Comparison of ENCODE assay signal across 15 cellular contexts in genomic region chr6:168527451-168528210, GRCh38.
A peak's percentile ranks its signal among the peaks of the same experiment; 100 is the strongest.
DNase-seq lines count a peak whose midpoint lies in the region; ATAC-seq and TF ChIP-seq lines count a peak whose summit lies in the region.
"Had no signal": no experiment of that assay in that cellular context is flagged by ENCODE, and none has a peak within 500 bp of the region (broad histone marks: within the 10 kb centered on the region; RNA-seq: fewer than 3 reads in every experiment).

No MANE protein-coding gene starts in this region.

- H3K4me1 ChIP-seq in prostate gland (replicated peaks) = peaks cover 6% of the 10 kb centered on the region
- H3K4me1 ChIP-seq: SJSA1 had no signal

- TF ChIP-seq CTCF in prostate gland (IDR thresholded peaks at IDR 0.05) = no peak

- H3K36me3 ChIP-seq in prostate gland = no peaks in the 10 kb centered on the region
- H3K36me3 ChIP-seq: SJSA1 had no signal

- no peak overlapping the region for H3K4me3 ChIP-seq in prostate gland
- H3K4me3 ChIP-seq: dorsolateral prefrontal cortex, SJSA1 had no signal

- no peaks in the 10 kb centered on the region for H3K9me3 ChIP-seq in prostate gland

- ATAC-seq in Right ventricle myocardium inferior (no peak), left ventricle myocardium superior (no peak), HG03520 (IDR thresholded peaks at IDR 0.05; ENCODE audit: unreplicated experiment) (no peak), GM19023 (IDR thresholded peaks at IDR 0.05; ENCODE audit: unreplicated experiment) (no peak)
- ATAC-seq: activated CD4-positive, CD25-positive, alpha-beta regulatory T cell treated with anti-CD3 and anti-CD28 coated beads, Interleukin-2, amount 50 U/mL, for 24 hours had no signal

- DNase-seq in Right ventricle myocardium inferior (ENCODE audit: missing footprints) = peak; percentile 56
- no peak for DNase-seq in left ventricle myocardium superior
- peak; percentile 40 for DNase-seq in fibroblast of the conjunctiva (ENCODE audit: low read depth)
- no peak for DNase-seq in prostate gland (ENCODE audit: low spot score)
- DNase-seq in GF-D8 (lab: John Stamatoyannopoulos, UW) = no peak
- DNase-seq in SKM-1 treated with dmso at 0.1 percent for 144 hours (lab: John Stamatoyannopoulos, UW; ENCODE audit: unreplicated experiment) = no peak
- DNase-seq: 8988T, amniotic stem cell, C1 segment of cervical spinal cord, dorsolateral prefrontal cortex, NCI-H187 had no signal

- WGBS in prostate gland = 81% methylated on average over 25 of the region's 25 CpGs

- no peaks in the 10 kb centered on the region for H3K27me3 ChIP-seq in prostate gland (replicated peaks; ENCODE audit: insufficient read depth)
- H3K27me3 ChIP-seq: SJSA1 had no signal

- intact Hi-C loops in Right ventricle myocardium inferior (cut with DNase I) = no loop called here
- intact Hi-C loops in left ventricle myocardium superior (cut with micrococcal nuclease) = no loop called here
- intact Hi-C loops in prostate gland (cut with DNase I) = no loop called here

- no peak for TF ChIP-seq POLR2A in prostate gland (IDR thresholded peaks at IDR 0.05)

- peak overlapping the region; percentile 36 to 41 for H3K27ac ChIP-seq in prostate gland
- H3K27ac ChIP-seq: dorsolateral prefrontal cortex, SJSA1 had no signal

Comparison
In these comparisons a context has a peak if more than half of its experiments do, and no peak if none do; other contexts are left out.
1. DNase-seq: peak in Right ventricle myocardium inferior (single experiment) and fibroblast of the conjunctiva (single experiment); none in left ventricle myocardium superior (single experiment), prostate gland (single experiment), GF-D8 (single experiment) and SKM-1 treated with dmso at 0.1 percent for 144 hours (single experiment).